In the genomic region with DNA sequence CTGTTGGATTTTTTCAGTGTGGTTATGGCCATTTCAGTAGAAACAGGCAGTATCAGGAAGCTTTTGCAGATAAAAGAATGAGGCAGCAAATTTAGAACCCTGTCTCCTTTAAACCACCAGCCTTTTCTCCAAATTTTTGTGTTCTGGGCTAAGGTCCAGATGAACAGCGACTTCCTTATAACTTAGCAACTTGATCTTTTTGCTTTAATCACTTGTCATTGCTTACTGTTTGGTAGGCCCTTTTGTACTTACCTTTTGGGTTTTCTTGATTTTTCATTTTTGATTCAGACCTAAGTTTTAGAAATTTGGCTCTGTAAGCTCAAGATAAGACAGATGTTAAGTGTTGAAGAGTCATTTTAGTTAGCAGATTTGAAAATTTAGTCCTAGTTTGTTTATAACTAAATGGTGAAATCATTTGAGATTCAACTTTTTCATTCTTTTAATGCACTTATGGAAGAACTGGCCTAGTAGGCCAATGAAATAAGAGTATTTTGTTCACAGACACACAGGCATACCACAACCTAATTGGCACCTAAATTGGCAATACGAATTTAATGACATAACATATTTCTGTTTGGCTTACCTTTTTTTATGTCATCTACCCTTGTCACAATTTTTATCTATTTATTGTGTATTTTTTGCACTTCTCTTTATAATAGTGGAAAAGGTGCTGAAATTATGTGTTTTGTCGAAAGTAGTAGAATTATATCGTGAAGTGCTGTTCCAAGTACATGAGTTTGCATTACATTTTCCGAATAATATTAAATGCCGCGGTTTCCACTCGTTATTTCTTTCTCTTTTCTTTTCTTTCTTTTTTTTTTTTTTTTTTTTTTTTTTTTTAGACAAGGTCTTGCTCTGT, we compare ENCODE assay signal across 8 cellular contexts. TPM values are rescaled to one million over a fixed set of nuclear protein-coding genes. Genes with fewer than 3 reads are reported as not detected.
DNase-seq lines count a peak whose midpoint lies in the region; ATAC-seq and TF ChIP-seq lines count a peak whose summit lies in the region.

No MANE protein-coding gene starts in this region.

- peaks cover 36% of the 10 kb centered on the region for H3K4me1 ChIP-seq in GM23338 (ENCODE audit: insufficient read depth)
- peaks cover 14% of the 10 kb centered on the region for H3K4me1 ChIP-seq in PC-3 (ENCODE audit: insufficient read depth, low read length)
- H3K4me1 ChIP-seq in endocrine pancreas (ENCODE audit: control insufficient read depth, insufficient read depth, low read length) = no peaks in the 10 kb centered on the region
- peaks cover 61% of the 10 kb centered on the region for H3K4me1 ChIP-seq in psoas muscle

- no peak for DNase-seq in GM23338 (ENCODE audit: low spot score)
- DNase-seq in PC-3 = peak; percentile 56
- DNase-seq in psoas muscle = no peak
- no peak for DNase-seq in NCI-H187 (lab: John Stamatoyannopoulos, UW)
- no peak for DNase-seq in glomerular visceral epithelial cell (ENCODE audit: extremely low spot score)
- DNase-seq in GM13976 (ENCODE audit: low spot score) = no peak

- in situ Hi-C loops in GM13976 (cut with MboI; ENCODE audit: low sequenced_read_pairs, unreplicated experiment) = no loop called here

- peak overlapping the region; percentile 92 for H3K4me3 Mint-ChIP-seq in GM23338

- 0 out of 2 replicates have a peak, but pooled peaks cover 3% of the 10 kb centered on the region for H3F3A ChIP-seq in GM23338 (replicated peaks; ENCODE audit: low read depth)
- H3F3A ChIP-seq in PC-3 (ENCODE audit: low read length, unreplicated experiment) = no peaks in the 10 kb centered on the region

- TF ChIP-seq CTCF in GM23338 (conservative IDR thresholded peaks at IDR 0.05; ENCODE audit: low read depth in 2 of 2) (no peak), PC-3 (conservative IDR thresholded peaks at IDR 0.05; ENCODE audit: low read depth, low read length) (no peak), psoas muscle (IDR thresholded peaks at IDR 0.05) (no peak), GM13976 (IDR thresholded peaks at IDR 0.05; ENCODE audit: borderline replicate concordance, control extremely low read depth, extremely low read depth, insufficient read depth, missing control alignments) (no peak)

- 75 to 85% (median 77%) methylated on average over 8 of the region's 8 CpGs for WGBS in psoas muscle, 3 donors

- peak overlapping the region; percentile 88 for H3K27ac Mint-ChIP-seq in GM23338

- no peaks in the 10 kb centered on the region for H3K9me3 Mint-ChIP-seq in GM23338

- H3K27me3 ChIP-seq in GM23338 (ENCODE audit: insufficient read depth) (no peaks in the 10 kb centered on the region), PC-3 (ENCODE audit: low read length) (no peaks in the 10 kb centered on the region), endocrine pancreas (ENCODE audit: control insufficient read depth, insufficient read depth, low read length) (no peaks in the 10 kb centered on the region), psoas muscle (ENCODE audit: insufficient read depth in 3 of 3, low read length in 2 of 3) (no peaks in the 10 kb centered on the region)

- CTCF ChIA-PET in PC-3 (lab: Charles Lee) = no interaction called here

- H3K4me1 Mint-ChIP-seq in GM23338 = peaks cover 33% of the 10 kb centered on the region

- no TSS peak for BruUV-seq in PC-3 (replicated peaks; lab: Mats Ljungman, UMichigan)

- POLR2A ChIA-PET in PC-3 (lab: Charles Lee; ENCODE audit: unreplicated experiment) = interaction anchor here (0.5 kb wide), 1 partner anchor 84 kb away, joined by 9 read pairs; no protein-coding TSS in a partner anchor

- peak overlapping the region; percentile 82 for H3K4me3 ChIP-seq in GM23338
- peak overlapping the region; percentile 85 for H3K4me3 ChIP-seq in PC-3 (ENCODE audit: low read length)
- H3K4me3 ChIP-seq in endocrine pancreas (ENCODE audit: control insufficient read depth, insufficient read depth, low read length) = peak overlapping the region; percentile 84
- H3K4me3 ChIP-seq in psoas muscle = peak overlapping the region; percentile 96

- intact Hi-C loops in PC-3 (cut with micrococcal nuclease) (loop anchor here (2.0 kb wide), 1 partner anchor 55 kb away; no protein-coding TSS in a partner anchor), psoas muscle (cut with DNase I) (loop anchor here in 1 of 2 donors (5.0 kb wide), 1 partner anchor 54 kb away; no protein-coding TSS in a partner anchor)

- peaks cover 3% of the 10 kb centered on the region; the same call in 2 of the 3 replicates for H3K36me3 Mint-ChIP-seq in GM23338 (ENCODE audit: low read depth)

- H3K79me2 ChIP-seq in GM23338 (replicated peaks; ENCODE audit: insufficient read depth) (peaks cover 69% of the 10 kb centered on the region), PC-3 (ENCODE audit: low read length) (peaks cover 67% of the 10 kb centered on the region)

- no peak for ATAC-seq in GM23338
- ATAC-seq in PC-3 = no peak
- ATAC-seq in psoas muscle = no peak
- ATAC-seq in GM19328 (IDR thresholded peaks at IDR 0.05; ENCODE audit: unreplicated experiment) = no peak

- H3K9me3 ChIP-seq in PC-3 (ENCODE audit: low read length) = no peaks in the 10 kb centered on the region
- no peaks in the 10 kb centered on the region for H3K9me3 ChIP-seq in endocrine pancreas (ENCODE audit: control insufficient read depth, low read length)
- no peaks in the 10 kb centered on the region for H3K9me3 ChIP-seq in psoas muscle

- H3K27ac ChIP-seq in GM23338 (ENCODE audit: low read depth) (peak overlapping the region; percentile 97; the same call in 1 of the 2 replicates), PC-3 (ENCODE audit: low read length) (0 out of 2 replicates have a peak overlapping the region, but pooled peaks have one; percentile 1), psoas muscle (peak overlapping the region; percentile 47)

- H2AFZ ChIP-seq in GM23338 = no peak overlapping the region
- no peak overlapping the region for H2AFZ ChIP-seq in PC-3 (ENCODE audit: low read length)

- H3K36me3 ChIP-seq in GM23338 (ENCODE audit: insufficient read depth) (no peaks in the 10 kb centered on the region), PC-3 (ENCODE audit: low read depth, low read length) (no peaks in the 10 kb centered on the region), endocrine pancreas (ENCODE audit: control insufficient read depth, insufficient read depth, low read length) (no peaks in the 10 kb centered on the region), psoas muscle (ENCODE audit: insufficient read depth in 1 of 2, low read depth in 1 of 2) (no peaks in the 10 kb centered on the region)

- H3K9ac ChIP-seq in PC-3 (ENCODE audit: low read length) = peak overlapping the region; percentile 77
- H3K9ac ChIP-seq in endocrine pancreas (ENCODE audit: control insufficient read depth, insufficient read depth, low read length) = no peak overlapping the region

- H3K9me2 ChIP-seq in GM23338 (ENCODE audit: insufficient read depth) (no peaks in the 10 kb centered on the region), PC-3 (replicated peaks; ENCODE audit: low read length) (no peaks in the 10 kb centered on the region)

- peaks cover 14% of the 10 kb centered on the region for H3K27me3 Mint-ChIP-seq in GM23338 (ENCODE audit: insufficient read depth, low read depth, poor library complexity)

- H4K20me1 ChIP-seq in GM23338 (replicated peaks; ENCODE audit: insufficient read depth) (peaks cover 37% of the 10 kb centered on the region), PC-3 (ENCODE audit: low read length) (peaks cover 13% of the 10 kb centered on the region)

- peak overlapping the region; percentile 86 for H3K4me2 ChIP-seq in GM23338
- H3K4me2 ChIP-seq in PC-3 (ENCODE audit: low read length) = peak overlapping the region; percentile 86

TF ChIP-seq in GM23338, 12 proteins besides CTCF, POLR2A, EP300 and RAD21 (continues in another document):
- TF ChIP-seq ZNF114 (CRISPR knock-in tag; IDR thresholded peaks at IDR 0.05) (no peak), STAT1 (IDR thresholded peaks at IDR 0.05; ENCODE audit: unreplicated experiment) (no peak), EZH2phosphoT487 (IDR thresholded peaks at IDR 0.05; ENCODE audit: unreplicated experiment) (no peak), CREB1 (CRISPR knock-in tag; IDR thresholded peaks at IDR 0.05; ENCODE audit: low read depth) (no peak), ETS1 (IDR thresholded peaks at IDR 0.05) (no peak), EZH2 (IDR thresholded peaks at IDR 0.05; ENCODE audit: low read depth, unreplicated experiment) (no peak), JUNB (IDR thresholded peaks at IDR 0.05; ENCODE audit: unreplicated experiment) (no peak), ZNF331 (CRISPR knock-in tag; IDR thresholded peaks at IDR 0.05; ENCODE audit: low read depth) (no peak)

RNA-seq across cellular contexts. Expression of gene RTN3, which starts 2.1 kb away (rescaled TPM):
- 150 and 162 TPM in 2 replicates for total RNA-seq in GM23338 (2014; rRNA removed; shearing (Covaris generic))
- polyA plus RNA-seq in GM23338 (2016; fragmentation: Nextera tagmentation; extraction: Ambion mirVana) (129 and 138 TPM in 2 replicates), psoas muscle (100 to 1,000 TPM in 1 of 3 donors, 10 to 100 TPM in 2; 35.3 to 162 (median 62.0) TPM)
- total RNA-seq in PC-3 (2014; rRNA removed) (100 and 133 TPM in 2 replicates), psoas muscle (100 to 1,000 TPM in 1 of 4 donors, 10 to 100 TPM in 3; 40.5 to 110 (median 70.8) TPM)

RNA-seq across cellular contexts. Expression of gene ATL3, which starts 12.2 kb away (rescaled TPM):
- total RNA-seq in GM23338 (2014; rRNA removed; shearing (Covaris generic)) = 20.4 and 24.4 TPM in 2 replicates
- 5.2 and 6.8 TPM in 2 replicates for polyA plus RNA-seq in GM23338 (2016; fragmentation: Nextera tagmentation; extraction: Ambion mirVana)
- 47.2 and 51.0 TPM in 2 replicates for total RNA-seq in PC-3 (2014; rRNA removed)
- total RNA-seq in psoas muscle = 10 to 100 TPM in 3 of 4 donors, 1 to 10 TPM in 1; 9.4 to 12.2 (median 10.7) TPM
- polyA plus RNA-seq in psoas muscle = 1 to 10 TPM; 3.2 to 6.4 (median 3.3) TPM

Comparison
In these comparisons a context has a peak if more than half of its experiments do, and no peak if none do; other contexts are left out.
1. H3K27ac ChIP-seq: peak in every context shown above with its lines; median percentile 97 in GM23338; 47 in psoas muscle; 1 in PC-3.